Comparison of ENCODE assay signal across 9 cellular contexts in genomic region chr12:50537538-50537919, GRCh38. TPM values are rescaled to one million over a fixed set of nuclear protein-coding genes. Genes with fewer than 3 reads are reported as not detected.
A peak's percentile ranks its signal among the peaks of the same experiment; 100 is the strongest.
DNase-seq lines count a peak whose midpoint lies in the region; ATAC-seq and TF ChIP-seq lines count a peak whose summit lies in the region.
"Had no signal": no experiment of that assay in that cellular context is flagged by ENCODE, and none has a peak within 500 bp of the region (broad histone marks: within the 10 kb centered on the region; RNA-seq: fewer than 3 reads in every experiment).

No MANE protein-coding gene starts in this region.

- H3K9ac ChIP-seq in liver (ENCODE audit: low read depth in 1 of 2, low read length in 2 of 2), result no peak overlapping the region

- TF ChIP-seq CTCF in AG10803 (conservative IDR thresholded peaks at IDR 0.05; ENCODE audit: low read length), result no peak
- TF ChIP-seq CTCF in liver (IDR thresholded peaks at IDR 0.05; ENCODE audit: low read depth, low read length, missing input control), result no peak

- intact Hi-C loops in posterior cingulate gyrus (cut with DNase I), result no loop called here

- WGBS in liver, result 88% methylated on average over 1 of the region's 1 CpG

- peaks cover 48% of the 10 kb centered on the region for H3K4me1 Mint-ChIP-seq in activated naive CD4-positive, alpha-beta T cell treated with anti-CD3 and anti-CD28 coated beads, Interleukin-2, amount 50 U/mL, for 24 hours

- H3K27me3 Mint-ChIP-seq in activated naive CD4-positive, alpha-beta T cell treated with anti-CD3 and anti-CD28 coated beads, Interleukin-2, amount 50 U/mL, for 24 hours, result no peaks in the 10 kb centered on the region

- H3K4me3 Mint-ChIP-seq in activated naive CD4-positive, alpha-beta T cell treated with anti-CD3 and anti-CD28 coated beads, Interleukin-2, amount 50 U/mL, for 24 hours, result peak overlapping the region; percentile 78

- peak overlapping the region; percentile 53 to 85 for H3K27ac ChIP-seq in liver (ENCODE audit: low read depth in 1 of 2, low read length in 2 of 2)
- H3K27ac ChIP-seq: WERI-Rb-1 had no signal

- H3K4me3 ChIP-seq in AG10803 (ENCODE audit: low read length) (no peak overlapping the region), liver (ENCODE audit: low read depth in 1 of 3, low read length in 3 of 3) (no peak overlapping the region)

- H3K4me1 ChIP-seq in liver (ENCODE audit: control insufficient read depth in 4 of 4, insufficient read depth in 4 of 4, low read length in 3 of 4), result peaks cover 3 to 38% (median 17%) of the 10 kb centered on the region in 4 donors

- DNase-seq in AG10803 (ENCODE audit: low read depth) (peak; percentile 58), HCEC 1CT (peak; percentile 82), UCSD-AML1 (lab: John Stamatoyannopoulos, UW; ENCODE audit: unreplicated experiment) (no peak), posterior cingulate gyrus (no peak), HUDEP-2 (lab: John Stamatoyannopoulos, UW; ENCODE audit: unreplicated experiment in 76 of 76) (no peak)
- DNase-seq: WERI-Rb-1 had no signal

- peaks cover 7% of the 10 kb centered on the region for H3K36me3 Mint-ChIP-seq in activated naive CD4-positive, alpha-beta T cell treated with anti-CD3 and anti-CD28 coated beads, Interleukin-2, amount 50 U/mL, for 24 hours

- no peaks in the 10 kb centered on the region for H3K9me3 ChIP-seq in liver (ENCODE audit: control insufficient read depth in 4 of 4, low read length in 3 of 4)

- H3K9me3 Mint-ChIP-seq in activated naive CD4-positive, alpha-beta T cell treated with anti-CD3 and anti-CD28 coated beads, Interleukin-2, amount 50 U/mL, for 24 hours, result no peaks in the 10 kb centered on the region

- no peak for ATAC-seq in GM18909 (IDR thresholded peaks at IDR 0.05; ENCODE audit: poor library complexity, unreplicated experiment)

- H3K27ac Mint-ChIP-seq in activated naive CD4-positive, alpha-beta T cell treated with anti-CD3 and anti-CD28 coated beads, Interleukin-2, amount 50 U/mL, for 24 hours, result peak overlapping the region; percentile 98

- no peaks in the 10 kb centered on the region for H3K36me3 ChIP-seq in liver (ENCODE audit: control insufficient read depth in 4 of 4, insufficient read depth in 3 of 4, low read depth in 1 of 4, low read length in 3 of 4)
- H3K36me3 ChIP-seq: WERI-Rb-1 had no signal

- H3K27me3 ChIP-seq in liver (ENCODE audit: control insufficient read depth in 4 of 4, insufficient read depth in 4 of 4, low read length in 3 of 4), result no peaks in the 10 kb centered on the region

- no peak for TF ChIP-seq RAD21 in liver (IDR thresholded peaks at IDR 0.05)

TF ChIP-seq in liver, 16 proteins besides CTCF, POLR2A, EP300 and RAD21:
- no peak for TF ChIP-seq YY1 (IDR thresholded peaks at IDR 0.05)
- TF ChIP-seq GABPA (IDR thresholded peaks at IDR 0.05 in 1 of 2, conservative IDR thresholded peaks at IDR 0.05 in 1 of 2), result no peak
- no peak for TF ChIP-seq ZBTB33 (IDR thresholded peaks at IDR 0.05)
- TF ChIP-seq SP1 (IDR thresholded peaks at IDR 0.05), result no peak
TF ChIP-seq in liver: peak in this region for 0.

RNA-seq across cellular contexts. Expression of gene DIP2B, which starts 32.7 kb away (rescaled TPM):
- 10 to 100 TPM; 19.0 to 30.7 TPM for total RNA-seq in liver
- 1 to 10 TPM; 4.8 to 8.5 TPM for polyA plus RNA-seq in liver

Comparison
In these comparisons a context has a peak if more than half of its experiments do, and no peak if none do; other contexts are left out.
1. DNase-seq: peak in AG10803 (single experiment) and HCEC 1CT (single experiment); none in UCSD-AML1 (single experiment), posterior cingulate gyrus (0 of 10) and HUDEP-2 (0 of 76).